8 cellular contexts compared by ENCODE assay signal in genomic region chr3:27467545-27467944, GRCh38. TPM values are rescaled to one million over a fixed set of nuclear protein-coding genes. Genes with fewer than 3 reads are reported as not detected.
DNase-seq lines count a peak whose midpoint lies in the region; ATAC-seq, FAIRE-seq and TF ChIP-seq lines count a peak whose summit lies in the region.

No MANE protein-coding gene starts in this region.

- intact Hi-C loops in gastrocnemius medialis (cut with DNase I; ENCODE audit: low total_unique reads), result loop anchor here (2.0 kb wide), 1 partner anchor 155 kb away; no protein-coding TSS in a partner anchor

- peak overlapping the region in 1 of 4 donors; percentile 36 for H3K27ac ChIP-seq in gastrocnemius medialis

- no peak for TF ChIP-seq POLR2A in gastrocnemius medialis (IDR thresholded peaks at IDR 0.05)

- peak; percentile 82 for FAIRE-seq in TTC549 (lab: Jason Lieb, UNC)

- peak; percentile 42 to 62 (median 44) for TF ChIP-seq CTCF in gastrocnemius medialis (IDR thresholded peaks at IDR 0.05 in 4 of 5, conservative IDR thresholded peaks at IDR 0.05 in 1 of 5)

- in situ Hi-C loops in gastrocnemius medialis (cut with MboI; ENCODE audit: low sequenced_read_pairs in 4 of 4), result loop anchor here (5.0 to 25.0 kb wide), 4 partner anchors 153 to 330 kb away; no protein-coding TSS in a partner anchor

- peak; percentile 74 for ATAC-seq in GM21717 (IDR thresholded peaks at IDR 0.05; ENCODE audit: unreplicated experiment)
- peak; percentile 65 to 91 for ATAC-seq in gastrocnemius medialis

- H3K9me3 ChIP-seq in gastrocnemius medialis, result no peaks in the 10 kb centered on the region

- no peak overlapping the region for H3K4me3 ChIP-seq in gastrocnemius medialis

- no peaks in the 10 kb centered on the region for H3K36me3 ChIP-seq in gastrocnemius medialis

- H3K27me3 ChIP-seq in gastrocnemius medialis, result no peaks in the 10 kb centered on the region

- peaks cover 4 to 9% of the 10 kb centered on the region in 2 donors for H3K4me1 ChIP-seq in gastrocnemius medialis

- peak; percentile 59 for DNase-seq in A172 (ENCODE audit: low spot score)
- DNase-seq in EL, result peak; percentile 54
- DNase-seq in HuH-7 (ENCODE audit: low spot score), result peak; percentile 59
- peak; percentile 41 for DNase-seq in globus pallidus (ENCODE audit: low spot score)
- no peak for DNase-seq in gastrocnemius medialis
- DNase-seq in stimulated activated CD4-positive, alpha-beta T cell treated with anti-CD3 and anti-CD28 coated beads, Interleukin-4, amount 100 ng/mL, for 4 hours, result no peak

RNA-seq across cellular contexts. Expression of gene SLC4A7, which starts 16.6 kb away (rescaled TPM):
- total RNA-seq in A172 (2014; rRNA removed; shearing (Covaris generic)), result 53.8 and 80.6 TPM in 2 replicates
- total RNA-seq in gastrocnemius medialis, result 10 to 100 TPM in 3 of 4 donors, 1 to 10 TPM in 1; 7.5 to 19.8 (median 12.8) TPM

Comparison
In these comparisons a context has a peak if more than half of its experiments do, and no peak if none do; other contexts are left out.
1. DNase-seq: peak in A172 (single experiment), EL (single experiment), HuH-7 (single experiment) and globus pallidus (single experiment); none in gastrocnemius medialis (0 of 2) and stimulated activated CD4-positive, alpha-beta T cell treated with anti-CD3 and anti-CD28 coated beads, Interleukin-4, amount 100 ng/mL, for 4 hours (0 of 2).